ENCODE assay signal across 17 cellular contexts in the genomic region with DNA sequence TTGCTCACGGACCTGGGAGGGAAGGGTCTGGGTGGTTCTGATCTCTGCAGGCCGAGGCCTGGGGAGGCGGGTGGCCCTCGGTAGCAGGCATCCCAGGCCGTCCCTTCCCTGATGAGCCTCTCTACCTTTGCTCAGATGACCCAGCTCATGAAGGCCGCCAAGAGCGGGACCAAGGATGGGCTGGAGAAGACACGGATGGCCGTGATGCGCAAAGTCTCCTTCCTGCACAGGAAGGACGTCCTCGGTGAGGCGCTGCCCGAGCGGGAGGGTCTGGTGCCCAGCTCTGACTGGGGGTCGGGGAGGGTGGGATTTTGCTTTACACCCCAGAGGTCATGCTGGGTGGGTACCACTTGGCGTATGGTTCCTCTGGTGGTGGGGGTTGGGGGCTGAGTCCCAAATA.
DNase-seq lines count a peak whose midpoint lies in the region; ATAC-seq and TF ChIP-seq lines count a peak whose summit lies in the region.
"Had no signal": no experiment of that assay in that cellular context is flagged by ENCODE, and none has a peak within 500 bp of the region (broad histone marks: within the 10 kb centered on the region; RNA-seq: fewer than 3 reads in every experiment).

No MANE protein-coding gene starts in this region.

- H3K4me1 ChIP-seq in esophagus squamous epithelium (peaks cover 0 to 24% (median 5%) of the 10 kb centered on the region in 3 donors), thyroid gland (peaks cover 0 to 3% of the 10 kb centered on the region in 2 donors)
- H3K4me1 ChIP-seq: A549, BE2C had no signal

- no peaks in the 10 kb centered on the region for H3K9me3 Mint-ChIP-seq in WTC11
- H3K9me3 Mint-ChIP-seq: CD14-positive monocyte; CD8-positive, alpha-beta T cell; IgD-negative memory B cell had no signal

- peaks cover 0 to 100% (median 0%) of the 10 kb centered on the region in 3 donors for H3K36me3 ChIP-seq in esophagus squamous epithelium
- peaks cover 0 to 5% of the 10 kb centered on the region in 2 donors for H3K36me3 ChIP-seq in thyroid gland
- H3K36me3 ChIP-seq: BE2C had no signal

- H3K4me3 ChIP-seq in coronary artery: no peak overlapping the region
- H3K4me3 ChIP-seq in esophagus squamous epithelium: no peak overlapping the region
- H3K4me3 ChIP-seq in thyroid gland (replicated peaks in 1 of 3): no peak overlapping the region
- H3K4me3 ChIP-seq: A549 had no signal

- H3K27me3 ChIP-seq in esophagus squamous epithelium (no peaks in the 10 kb centered on the region), thyroid gland (no peaks in the 10 kb centered on the region)
- H3K27me3 ChIP-seq: BE2C had no signal

- TF ChIP-seq CTCF in WTC11 (IDR thresholded peaks at IDR 0.05) (no peak), coronary artery (IDR thresholded peaks at IDR 0.05) (no peak), esophagus squamous epithelium (IDR thresholded peaks at IDR 0.05) (no peak), thyroid gland (IDR thresholded peaks at IDR 0.05) (no peak)

- H3K27ac ChIP-seq in coronary artery: peak overlapping the region; percentile 98
- H3K27ac ChIP-seq in esophagus squamous epithelium: peak overlapping the region in 3 of 4 donors; percentile 3 to 93 (median 33)
- H3K27ac ChIP-seq in thyroid gland: no peak overlapping the region
- H3K27ac ChIP-seq: A549, HL-60 had no signal

- no peak for TF ChIP-seq POLR2A in esophagus squamous epithelium (IDR thresholded peaks at IDR 0.05)
- TF ChIP-seq POLR2A in thyroid gland (IDR thresholded peaks at IDR 0.05): no peak

- H3K27ac Mint-ChIP-seq in WTC11: peak overlapping the region; percentile 12; the same call in 1 of the 2 replicates
- H3K27ac Mint-ChIP-seq: CD8-positive, alpha-beta T cell; IgD-negative memory B cell had no signal

- intact Hi-C loops in esophagus squamous epithelium (cut with DNase I): no loop called here
- intact Hi-C loops in thyroid gland (cut with DNase I): no loop called here

- DNase-seq in WTC11 (ENCODE audit: low spot score) (no peak), coronary artery (ENCODE audit: low spot score) (no peak), esophagus squamous epithelium (lab: John Stamatoyannopoulos, UW) (no peak), thyroid gland (no peak)
- DNase-seq: BE2C; CD8-positive, alpha-beta T cell; COR-L47; DMS153; DMS79 treated with DMSO at 0.1 percent for 48 hours; EL had no signal

- POLR2A ChIA-PET in WTC11 (lab: Charles Lee): interaction anchor here (0.6 kb wide), 1 partner anchor 166 kb away, joined by 4 read pairs; no protein-coding TSS in a partner anchor

- CTCF ChIA-PET in WTC11 (lab: Charles Lee): interaction anchor here (0.7 to 1.2 kb wide), 2 partner anchors 9 to 45 kb away, joined by 3 read pairs; no protein-coding TSS in a partner anchor

- no peak overlapping the region for H3K4me3 Mint-ChIP-seq in WTC11
- H3K4me3 Mint-ChIP-seq: CD8-positive, alpha-beta T cell had no signal

- H3K36me3 Mint-ChIP-seq in WTC11: peaks cover 4% of the 10 kb centered on the region; the same call in 1 of the 2 replicates
- H3K36me3 Mint-ChIP-seq: CD8-positive, alpha-beta T cell; IgD-negative memory B cell had no signal

- no peaks in the 10 kb centered on the region for H3K27me3 Mint-ChIP-seq in WTC11 (ENCODE audit: low read depth)

- ATAC-seq in WTC11: no peak
- no peak for ATAC-seq in GM19035 (IDR thresholded peaks at IDR 0.05; ENCODE audit: unreplicated experiment)
- ATAC-seq in GM21367 (IDR thresholded peaks at IDR 0.05; ENCODE audit: unreplicated experiment): no peak
- ATAC-seq: A549; CD8-positive, alpha-beta T cell; HCT116 had no signal

- H3K9me3 ChIP-seq in esophagus squamous epithelium: no peaks in the 10 kb centered on the region
- H3K9me3 ChIP-seq in thyroid gland: no peaks in the 10 kb centered on the region
- H3K9me3 ChIP-seq: A549, BE2C had no signal

- WGBS in esophagus squamous epithelium, 2 donors: 93% methylated on average over 8 of the region's 17 CpGs; no CpG with 5 or more reads in 1 of the 2 donors
- WGBS in thyroid gland, 2 donors: 93 to 96% methylated on average over 11 to 12 of the region's 17 CpGs

- peaks cover 10% of the 10 kb centered on the region for H3K4me1 Mint-ChIP-seq in WTC11
- H3K4me1 Mint-ChIP-seq: IgD-negative memory B cell had no signal

TF ChIP-seq in WTC11, 78 proteins besides CTCF, POLR2A, EP300 and RAD21:
- TF ChIP-seq JUN (CRISPR knock-in tag; IDR thresholded peaks at IDR 0.05) (no peak), NFE2L1 (CRISPR knock-in tag; IDR thresholded peaks at IDR 0.05) (no peak), NR3C1 (CRISPR knock-in tag; conservative IDR thresholded peaks at IDR 0.05; ENCODE audit: low read depth) (no peak), OVOL2 (CRISPR knock-in tag; IDR thresholded peaks at IDR 0.05; ENCODE audit: borderline replicate concordance) (no peak), FOXJ3 (CRISPR knock-in tag; IDR thresholded peaks at IDR 0.05; ENCODE audit: borderline replicate concordance) (no peak), ETV6 (CRISPR knock-in tag; IDR thresholded peaks at IDR 0.05) (no peak), SMAD4 (CRISPR knock-in tag; IDR thresholded peaks at IDR 0.05) (no peak), TEAD4 (CRISPR knock-in tag; IDR thresholded peaks at IDR 0.05) (no peak), TP53 (CRISPR knock-in tag; IDR thresholded peaks at IDR 0.05) (no peak), NR2C2 (CRISPR knock-in tag; IDR thresholded peaks at IDR 0.05) (no peak), MXD4 (CRISPR knock-in tag; IDR thresholded peaks at IDR 0.05; ENCODE audit: borderline replicate concordance) (no peak), CREM (CRISPR knock-in tag; IDR thresholded peaks at IDR 0.05) (no peak), ZNF423 (CRISPR knock-in tag; IDR thresholded peaks at IDR 0.05) (no peak)
- TF ChIP-seq, protein P1, sequence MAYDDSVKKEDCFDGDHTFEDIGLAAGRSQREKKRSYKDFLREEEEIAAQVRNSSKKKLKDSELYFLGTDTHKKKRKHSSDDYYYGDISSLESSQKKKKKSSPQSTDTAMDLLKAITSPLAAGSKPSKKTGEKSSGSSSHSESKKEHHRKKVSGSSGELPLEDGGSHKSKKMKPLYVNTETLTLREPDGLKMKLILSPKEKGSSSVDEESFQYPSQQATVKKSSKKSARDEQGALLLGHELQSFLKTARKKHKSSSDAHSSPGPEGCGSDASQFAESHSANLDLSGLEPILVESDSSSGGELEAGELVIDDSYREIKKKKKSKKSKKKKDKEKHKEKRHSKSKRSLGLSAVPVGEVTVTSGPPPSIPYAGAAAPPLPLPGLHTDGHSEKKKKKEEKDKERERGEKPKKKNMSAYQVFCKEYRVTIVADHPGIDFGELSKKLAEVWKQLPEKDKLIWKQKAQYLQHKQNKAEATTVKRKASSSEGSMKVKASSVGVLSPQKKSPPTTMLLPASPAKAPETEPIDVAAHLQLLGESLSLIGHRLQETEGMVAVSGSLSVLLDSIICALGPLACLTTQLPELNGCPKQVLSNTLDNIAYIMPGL (CRISPR knock-in tag; IDR thresholded peaks at IDR 0.05): no peak
- TF ChIP-seq, protein P2, sequence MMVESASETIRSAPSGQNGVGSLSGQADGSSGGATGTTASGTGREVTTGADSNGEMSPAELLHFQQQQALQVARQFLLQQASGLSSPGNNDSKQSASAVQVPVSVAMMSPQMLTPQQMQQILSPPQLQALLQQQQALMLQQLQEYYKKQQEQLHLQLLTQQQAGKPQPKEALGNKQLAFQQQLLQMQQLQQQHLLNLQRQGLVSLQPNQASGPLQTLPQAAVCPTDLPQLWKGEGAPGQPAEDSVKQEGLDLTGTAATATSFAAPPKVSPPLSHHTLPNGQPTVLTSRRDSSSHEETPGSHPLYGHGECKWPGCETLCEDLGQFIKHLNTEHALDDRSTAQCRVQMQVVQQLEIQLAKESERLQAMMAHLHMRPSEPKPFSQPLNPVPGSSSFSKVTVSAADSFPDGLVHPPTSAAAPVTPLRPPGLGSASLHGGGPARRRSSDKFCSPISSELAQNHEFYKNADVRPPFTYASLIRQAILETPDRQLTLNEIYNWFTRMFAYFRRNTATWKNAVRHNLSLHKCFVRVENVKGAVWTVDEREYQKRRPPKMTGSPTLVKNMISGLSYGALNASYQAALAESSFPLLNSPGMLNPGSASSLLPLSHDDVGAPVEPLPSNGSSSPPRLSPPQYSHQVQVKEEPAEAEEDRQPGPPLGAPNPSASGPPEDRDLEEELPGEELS (CRISPR knock-in tag; IDR thresholded peaks at IDR 0.05): no peak
- TF ChIP-seq, protein P3, sequence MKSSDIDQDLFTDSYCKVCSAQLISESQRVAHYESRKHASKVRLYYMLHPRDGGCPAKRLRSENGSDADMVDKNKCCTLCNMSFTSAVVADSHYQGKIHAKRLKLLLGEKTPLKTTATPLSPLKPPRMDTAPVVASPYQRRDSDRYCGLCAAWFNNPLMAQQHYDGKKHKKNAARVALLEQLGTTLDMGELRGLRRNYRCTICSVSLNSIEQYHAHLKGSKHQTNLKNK (CRISPR knock-in tag; IDR thresholded peaks at IDR 0.05): no peak
- TF ChIP-seq, protein P4, sequence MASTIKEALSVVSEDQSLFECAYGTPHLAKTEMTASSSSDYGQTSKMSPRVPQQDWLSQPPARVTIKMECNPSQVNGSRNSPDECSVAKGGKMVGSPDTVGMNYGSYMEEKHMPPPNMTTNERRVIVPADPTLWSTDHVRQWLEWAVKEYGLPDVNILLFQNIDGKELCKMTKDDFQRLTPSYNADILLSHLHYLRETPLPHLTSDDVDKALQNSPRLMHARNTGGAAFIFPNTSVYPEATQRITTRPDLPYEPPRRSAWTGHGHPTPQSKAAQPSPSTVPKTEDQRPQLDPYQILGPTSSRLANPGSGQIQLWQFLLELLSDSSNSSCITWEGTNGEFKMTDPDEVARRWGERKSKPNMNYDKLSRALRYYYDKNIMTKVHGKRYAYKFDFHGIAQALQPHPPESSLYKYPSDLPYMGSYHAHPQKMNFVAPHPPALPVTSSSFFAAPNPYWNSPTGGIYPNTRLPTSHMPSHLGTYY (CRISPR knock-in tag; IDR thresholded peaks at IDR 0.05): no peak
- TF ChIP-seq, protein P5, sequence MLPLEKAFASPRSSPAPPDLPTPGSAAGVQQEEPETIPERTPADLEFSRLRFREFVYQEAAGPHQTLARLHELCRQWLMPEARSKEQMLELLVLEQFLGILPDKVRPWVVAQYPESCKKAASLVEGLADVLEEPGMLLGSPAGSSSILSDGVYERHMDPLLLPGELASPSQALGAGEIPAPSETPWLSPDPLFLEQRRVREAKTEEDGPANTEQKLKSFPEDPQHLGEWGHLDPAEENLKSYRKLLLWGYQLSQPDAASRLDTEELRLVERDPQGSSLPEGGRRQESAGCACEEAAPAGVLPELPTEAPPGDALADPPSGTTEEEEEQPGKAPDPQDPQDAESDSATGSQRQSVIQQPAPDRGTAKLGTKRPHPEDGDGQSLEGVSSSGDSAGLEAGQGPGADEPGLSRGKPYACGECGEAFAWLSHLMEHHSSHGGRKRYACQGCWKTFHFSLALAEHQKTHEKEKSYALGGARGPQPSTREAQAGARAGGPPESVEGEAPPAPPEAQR (CRISPR knock-in tag; IDR thresholded peaks at IDR 0.05): no peak

Comparison
In these comparisons a context has a peak if more than half of its experiments do, and no peak if none do; other contexts are left out.
1. H3K27ac ChIP-seq: peak in coronary artery (2 of 2) and esophagus squamous epithelium (3 of 4); none in thyroid gland (0 of 3).